Comparison of ENCODE assay signal across 17 cellular contexts in genomic region chr10:131554821-131555220, GRCh38.
A peak's percentile ranks its signal among the peaks of the same experiment; 100 is the strongest.
DNase-seq lines count a peak whose midpoint lies in the region; ATAC-seq and TF ChIP-seq lines count a peak whose summit lies in the region.
"Had no signal": no experiment of that assay in that cellular context is flagged by ENCODE, and none has a peak within 500 bp of the region (broad histone marks: within the 10 kb centered on the region; RNA-seq: fewer than 3 reads in every experiment).

No MANE protein-coding gene starts in this region.

- H4K20me1 ChIP-seq in neural progenitor cell (ENCODE audit: low read depth) = no peaks in the 10 kb centered on the region
- H4K20me1 ChIP-seq: BLaER1 had no signal

- H3K27me3 Mint-ChIP-seq in neural progenitor cell (ENCODE audit: insufficient read depth, low read depth) = peaks cover 9% of the 10 kb centered on the region
- peaks cover 67% of the 10 kb centered on the region for H3K27me3 Mint-ChIP-seq in mesothelial cell of epicardium (ENCODE audit: low read depth)
- H3K27me3 Mint-ChIP-seq: CD4-positive, CD25-positive, alpha-beta regulatory T cell had no signal

- H3K27me3 ChIP-seq in neural progenitor cell (no peaks in the 10 kb centered on the region), A673 (replicated peaks; ENCODE audit: insufficient read depth, low read depth, low read length, poor library complexity) (peaks cover 7% of the 10 kb centered on the region)
- H3K27me3 ChIP-seq: BLaER1 had no signal

- H3K9me3 ChIP-seq in neural progenitor cell (ENCODE audit: low read depth) (no peaks in the 10 kb centered on the region), A673 (ENCODE audit: low read depth, low read length, poor library complexity, severe bottlenecking) (no peaks in the 10 kb centered on the region)
- H3K9me3 ChIP-seq: BLaER1, Caco-2 had no signal

- no peak overlapping the region for H3K4me2 ChIP-seq in neural progenitor cell
- H3K4me2 ChIP-seq: BLaER1, GM23338 had no signal

- DNase-seq in islet precursor cell (peak; percentile 25), neural progenitor cell (ENCODE audit: low spot score) (no peak), posterior vena cava (ENCODE audit: low spot score) (peak; percentile 40), A673 (ENCODE audit: low spot score) (no peak), mesothelial cell of epicardium (ENCODE audit: low spot score in 2 of 2, unreplicated experiment in 2 of 2) (no peak)
- DNase-seq: Caco-2; CD4-positive, CD25-positive, alpha-beta regulatory T cell; CD8-positive, alpha-beta T cell; DMS153; DND-41; H9 had no signal

- POLR2A ChIA-PET in A673 (lab: Charles Lee; ENCODE audit: low non-redundant PET) = no interaction called here

- no peak overlapping the region for H3K27ac ChIP-seq in neural progenitor cell
- no peak overlapping the region for H3K27ac ChIP-seq in A673 (ENCODE audit: low read depth, low read length, poor library complexity, severe bottlenecking)
- H3K27ac ChIP-seq: BLaER1, C4-2B had no signal

- CTCF ChIA-PET in A673 (lab: Charles Lee) = no interaction called here

- ATAC-seq in GM19324 (IDR thresholded peaks at IDR 0.05; ENCODE audit: low FRiP score, unreplicated experiment) = no peak
- ATAC-seq: CD8-positive, alpha-beta T cell; GM23338; HCT116 had no signal

- no peaks in the 10 kb centered on the region for H3K79me2 ChIP-seq in neural progenitor cell (ENCODE audit: low read depth)

- TF ChIP-seq CTCF in neural progenitor cell (IDR thresholded peaks at IDR 0.05) = no peak
- no peak for TF ChIP-seq CTCF in A673 (conservative IDR thresholded peaks at IDR 0.05; ENCODE audit: low read depth, low read length)
- no peak for TF ChIP-seq CTCF in mesothelial cell of epicardium (IDR thresholded peaks at IDR 0.05; ENCODE audit: unreplicated experiment)

- no peaks in the 10 kb centered on the region for H3K9me3 Mint-ChIP-seq in neural progenitor cell
- no peaks in the 10 kb centered on the region for H3K9me3 Mint-ChIP-seq in mesothelial cell of epicardium
- H3K9me3 Mint-ChIP-seq: CD8-positive, alpha-beta T cell; H9 had no signal

- H3K36me3 ChIP-seq in neural progenitor cell (no peaks in the 10 kb centered on the region), A673 (ENCODE audit: insufficient read depth, low read length, poor library complexity, severe bottlenecking) (no peaks in the 10 kb centered on the region)
- H3K36me3 ChIP-seq: BLaER1 had no signal

- H3F3A ChIP-seq in neural progenitor cell (ENCODE audit: low read depth) = no peaks in the 10 kb centered on the region

- intact Hi-C loops in posterior vena cava (cut with DNase I) (no loop called here), A673 (cut with micrococcal nuclease; ENCODE audit: unreplicated experiment) (no loop called here)

- no peak overlapping the region for H3K4me3 Mint-ChIP-seq in neural progenitor cell
- H3K4me3 Mint-ChIP-seq in mesothelial cell of epicardium = no peak overlapping the region
- H3K4me3 Mint-ChIP-seq: B cell; CD4-positive, CD25-positive, alpha-beta regulatory T cell; CD8-positive, alpha-beta T cell; GM23338; H9 had no signal

- no peaks in the 10 kb centered on the region for H3K36me3 Mint-ChIP-seq in neural progenitor cell
- H3K36me3 Mint-ChIP-seq in mesothelial cell of epicardium = no peaks in the 10 kb centered on the region
- H3K36me3 Mint-ChIP-seq: CD4-positive, CD25-positive, alpha-beta regulatory T cell; CD8-positive, alpha-beta T cell had no signal

- peaks cover 3% of the 10 kb centered on the region for H3K4me1 ChIP-seq in neural progenitor cell
- H3K4me1 ChIP-seq in A673 (ENCODE audit: insufficient read depth, low read length, poor library complexity, severe bottlenecking) = no peaks in the 10 kb centered on the region
- H3K4me1 ChIP-seq: Caco-2 had no signal

- H3K4me1 Mint-ChIP-seq in neural progenitor cell (peaks cover 6% of the 10 kb centered on the region), mesothelial cell of epicardium (no peaks in the 10 kb centered on the region)
- H3K4me1 Mint-ChIP-seq: B cell; CD4-positive, CD25-positive, alpha-beta regulatory T cell; GM23338 had no signal

- no peak overlapping the region for H2AFZ ChIP-seq in neural progenitor cell (replicated peaks)
- H2AFZ ChIP-seq: GM23338 had no signal

- no peak overlapping the region for H3K9ac ChIP-seq in neural progenitor cell
- H3K9ac ChIP-seq: BLaER1 had no signal

- peak overlapping the region; percentile 72 for H3K27ac Mint-ChIP-seq in neural progenitor cell
- no peak overlapping the region for H3K27ac Mint-ChIP-seq in mesothelial cell of epicardium
- H3K27ac Mint-ChIP-seq: B cell; CD4-positive, CD25-positive, alpha-beta regulatory T cell; CD8-positive, alpha-beta T cell; GM23338 had no signal

- no TSS peak for BruUV-seq in A673 (replicated peaks; lab: Mats Ljungman, UMichigan)

- H3K4me3 ChIP-seq in neural progenitor cell (no peak overlapping the region), A673 (ENCODE audit: low read depth, low read length, poor library complexity, severe bottlenecking) (no peak overlapping the region)
- H3K4me3 ChIP-seq: BLaER1, GM23338 had no signal

Comparison
In these comparisons a context has a peak if more than half of its experiments do, and no peak if none do; other contexts are left out.
1. DNase-seq: peak in islet precursor cell (single experiment) and posterior vena cava (single experiment); none in neural progenitor cell (single experiment), A673 (single experiment) and mesothelial cell of epicardium (0 of 2).